10 cellular contexts compared by ENCODE assay signal in the genomic region with DNA sequence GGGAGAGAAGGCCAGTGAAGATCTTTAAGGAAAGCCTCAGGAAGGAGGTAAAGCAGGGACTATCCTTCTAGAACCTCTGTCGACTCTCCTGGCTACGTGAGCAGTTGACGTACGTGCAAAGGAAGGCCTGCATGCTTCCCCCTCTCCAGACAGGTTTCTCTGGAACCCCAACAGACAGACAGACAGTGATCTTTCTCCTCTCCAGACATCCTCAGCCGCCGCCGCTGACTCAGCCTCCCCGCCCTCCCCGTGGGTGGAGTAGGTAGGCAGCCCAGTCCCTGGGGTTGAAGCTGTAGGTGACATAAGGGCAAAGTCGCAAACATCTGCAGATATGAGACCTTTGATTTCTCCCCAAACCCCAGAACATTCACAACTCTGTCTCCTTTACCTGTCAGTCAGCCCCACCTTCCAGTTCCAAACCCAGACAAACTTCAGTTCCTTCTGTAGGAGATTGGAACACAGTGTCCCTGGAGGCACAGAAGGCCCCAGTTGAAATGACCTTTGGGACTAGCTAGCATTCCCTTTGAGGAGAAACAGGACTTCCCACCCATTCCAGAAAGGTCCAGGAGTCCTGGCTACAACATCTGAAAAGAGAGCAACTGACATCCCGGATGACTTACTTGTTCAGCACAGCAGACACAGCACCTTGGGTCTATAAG.
DNase-seq lines count a peak whose midpoint lies in the region; ATAC-seq and TF ChIP-seq lines count a peak whose summit lies in the region.
"Had no signal": no experiment of that assay in that cellular context is flagged by ENCODE, and none has a peak within 500 bp of the region (broad histone marks: within the 10 kb centered on the region; RNA-seq: fewer than 3 reads in every experiment).

No MANE protein-coding gene starts in this region.

- TF ChIP-seq CTCF in osteoblast (IDR thresholded peaks at IDR 0.05; ENCODE audit: extremely low read depth, low read depth, low read length) (no peak), lower leg skin (IDR thresholded peaks at IDR 0.05) (no peak)

- H3K4me1 Mint-ChIP-seq in activated naive CD4-positive, alpha-beta T cell treated with anti-CD3 and anti-CD28 coated beads, Interleukin-2, amount 10 ng/mL, durations not matched to agents 7 days and 5 days: peaks cover 60% of the 10 kb centered on the region

- no peaks in the 10 kb centered on the region for H3K27me3 ChIP-seq in osteoblast (ENCODE audit: insufficient read depth, low read length)

- no peak overlapping the region for H3K4me3 ChIP-seq in osteoblast (ENCODE audit: insufficient read depth, low read length)
- H3K4me3 ChIP-seq in lower leg skin (ENCODE audit: low read depth, poor library complexity, severe bottlenecking): no peak overlapping the region

- H3K27ac Mint-ChIP-seq in activated naive CD4-positive, alpha-beta T cell treated with anti-CD3 and anti-CD28 coated beads, Interleukin-2, amount 10 ng/mL, durations not matched to agents 7 days and 5 days: no peak overlapping the region

- no peaks in the 10 kb centered on the region for H3K36me3 ChIP-seq in osteoblast (ENCODE audit: insufficient read depth, low read length)
- H3K36me3 ChIP-seq: neutrophil had no signal

- H3K36me3 Mint-ChIP-seq in activated naive CD4-positive, alpha-beta T cell treated with anti-CD3 and anti-CD28 coated beads, Interleukin-2, amount 10 ng/mL, durations not matched to agents 7 days and 5 days: peaks cover 2% of the 10 kb centered on the region

- no peaks in the 10 kb centered on the region for H4K20me1 ChIP-seq in osteoblast (ENCODE audit: insufficient read depth, low read length)

- H3K4me2 ChIP-seq in osteoblast (ENCODE audit: insufficient read depth, low read length): no peak overlapping the region

- H3K27ac ChIP-seq in osteoblast (ENCODE audit: low read depth, low read length): no peak overlapping the region
- H3K27ac ChIP-seq: neutrophil had no signal

- H3K79me2 ChIP-seq in osteoblast (ENCODE audit: insufficient read depth, low read length): no peaks in the 10 kb centered on the region

- DNase-seq in A172 (ENCODE audit: low spot score) (peak; percentile 48), T-helper 9 cell (peak; percentile 39), osteoblast (ENCODE audit: insufficient read length, low spot score, missing footprints) (peak; percentile 50), COR-L47 (lab: John Stamatoyannopoulos, UW) (no peak), cortex of kidney (lab: John Stamatoyannopoulos, UW) (no peak), lower leg skin (ENCODE audit: low spot score in 2 of 2) (no peak)
- DNase-seq in activated naive CD4-positive, alpha-beta T cell treated with anti-CD3 and anti-CD28 coated beads, Interleukin-2, amount 10 ng/mL, durations not matched to agents 7 days and 5 days: peak; percentile 56
- DNase-seq: H7 had no signal

- H3K9me3 ChIP-seq in osteoblast (ENCODE audit: low read depth, low read length): no peaks in the 10 kb centered on the region
- H3K9me3 ChIP-seq: neutrophil had no signal

- peaks cover 2% of the 10 kb centered on the region for H3K9me3 Mint-ChIP-seq in activated naive CD4-positive, alpha-beta T cell treated with anti-CD3 and anti-CD28 coated beads, Interleukin-2, amount 10 ng/mL, durations not matched to agents 7 days and 5 days

- TF ChIP-seq POLR2A in lower leg skin (IDR thresholded peaks at IDR 0.05): no peak

- peaks cover 20% of the 10 kb centered on the region for H3K4me1 ChIP-seq in osteoblast (ENCODE audit: insufficient read depth, low read length)

- peaks cover 18% of the 10 kb centered on the region for H3K27me3 Mint-ChIP-seq in activated naive CD4-positive, alpha-beta T cell treated with anti-CD3 and anti-CD28 coated beads, Interleukin-2, amount 10 ng/mL, durations not matched to agents 7 days and 5 days

- ATAC-seq in HG02840 (IDR thresholded peaks at IDR 0.05; ENCODE audit: low FRiP score, unreplicated experiment): no peak

- WGBS in lower leg skin, 2 donors: 59 to 67% methylated on average over 11 of the region's 11 CpGs

- H3K4me3 Mint-ChIP-seq in activated naive CD4-positive, alpha-beta T cell treated with anti-CD3 and anti-CD28 coated beads, Interleukin-2, amount 10 ng/mL, durations not matched to agents 7 days and 5 days: no peak overlapping the region

- intact Hi-C loops in lower leg skin (cut with DNase I; ENCODE audit: low total_unique reads): no loop called here

- H2AFZ ChIP-seq in osteoblast (ENCODE audit: low read length): no peak overlapping the region

- CTCF ChIA-PET in activated naive CD4-positive, alpha-beta T cell treated with anti-CD3 and anti-CD28 coated beads, Interleukin-2, amount 10 ng/mL, durations not matched to agents 7 days and 5 days (lab: Charles Lee): interaction anchor here (1.6 kb wide), 1 partner anchor 12 kb away, joined by 3 read pairs; no protein-coding TSS in a partner anchor

Comparison
In these comparisons a context has a peak if more than half of its experiments do, and no peak if none do; other contexts are left out.
1. DNase-seq: peak in A172 (single experiment), T-helper 9 cell (single experiment), activated naive CD4-positive, alpha-beta T cell treated with anti-CD3 and anti-CD28 coated beads, Interleukin-2, amount 10 ng/mL, durations not matched to agents 7 days and 5 days (single experiment) and osteoblast (single experiment); none in COR-L47 (single experiment), cortex of kidney (single experiment) and lower leg skin (0 of 2).